ENCODE assay signal across 29 cellular contexts in genomic region chr3:181470349-181470748, GRCh38.
"Had no signal": no experiment of that assay in that cellular context is flagged by ENCODE, and none has a peak within 500 bp of the region (broad histone marks: within the 10 kb centered on the region; RNA-seq: fewer than 3 reads in every experiment).

No MANE protein-coding gene starts in this region.

- H3K36me3 Mint-ChIP-seq: stimulated activated effector memory CD8-positive, alpha-beta T cell treated with anti-CD3 and anti-CD28 coated beads, Interleukin-12 subunit alpha, Interleukin-12 subunit beta, amount 100 ng/mL, for 72 hours; stimulated activated memory B cell treated with anti-CD40 and anti-IgM and Interleukin-4, amounts not matched to agents 10 μg/mL and 1 μg/mL and 100 μg/mL, for 72 hours; stimulated activated naive B cell treated with anti-CD40 and anti-IgM and Interleukin-4, amounts not matched to agents 10 μg/mL and 1 μg/mL and 100 μg/mL, for 72 hours; type B pancreatic cell had no signal

- H3K27ac ChIP-seq: stomach, suprapubic skin, testis, thoracic aorta, thyroid gland, tibial artery, tibial nerve, transverse colon, upper lobe of left lung, upper lobe of right lung, uterus, vagina had no signal

- H3K27me3 ChIP-seq: stomach, suprapubic skin, testis, thyroid gland, tibial artery, tibial nerve, transverse colon, upper lobe of left lung, upper lobe of right lung, uterus, vagina had no signal

- DNase-seq: stimulated activated CD4-positive, alpha-beta T cell treated with anti-CD3 and anti-CD28 coated beads, Interleukin-2, amount 100 ng/mL, for 48 hours; stimulated activated CD4-positive, alpha-beta T cell treated with anti-CD3 and anti-CD28 coated beads, Interleukin-4, amount 100 ng/mL, for 1 hour; stimulated activated CD4-positive, alpha-beta T cell treated with anti-CD3 and anti-CD28 coated beads, Interleukin-4, amount 100 ng/mL, for 24 hours; stimulated activated CD4-positive, alpha-beta T cell treated with anti-CD3 and anti-CD28 coated beads, Interleukin-4, amount 100 ng/mL, for 4 hours; stimulated activated CD8-positive, alpha-beta memory T cell treated with anti-CD3 and anti-CD28 coated beads, Interleukin-4, amount 100 ng/mL, for 48 hours; stimulated activated naive B cell treated with anti-CD40 and anti-IgM and Interleukin-4, amounts not matched to agents 10 μg/mL and 1 μg/mL and 100 μg/mL, for 72 hours; stimulated activated naive CD4-positive, alpha-beta T cell; stimulated activated naive CD4-positive, alpha-beta T cell treated with Interleukin-2 at 50 U/mL for 16 hours; stimulated activated naive CD8-positive, alpha-beta T cell treated with anti-CD3 and anti-CD28 coated beads, Interleukin-15, amount 100 ng/mL, for 72 hours; stimulated activated naive CD8-positive, alpha-beta T cell treated with anti-CD3 and anti-CD28 coated beads, Interleukin-15, Interleukin-2, amounts not matched to agents 100 U/mL and 50 U/mL, for 24 hours; stomach; substantia nigra; testis; thyroid gland; tibial artery; transverse colon; trophoblast cell; upper lobe of left lung; upper lobe of right lung; uterus had no signal

- ATAC-seq: stimulated activated effector memory CD8-positive, alpha-beta T cell treated with anti-CD3 and anti-CD28 coated beads, Interleukin-12 subunit alpha, Interleukin-12 subunit beta, amount 100 ng/mL, for 72 hours; stimulated activated memory B cell treated with anti-CD40 and anti-IgM and Interleukin-4, amounts not matched to agents 10 μg/mL and 1 μg/mL and 100 μg/mL, for 72 hours; stimulated activated naive B cell treated with anti-CD40 and anti-IgM and Interleukin-4, amounts not matched to agents 10 μg/mL and 1 μg/mL and 100 μg/mL, for 72 hours; stimulated activated naive CD8-positive, alpha-beta T cell treated with anti-CD3 and anti-CD28 coated beads, Interleukin-15, amount 100 ng/mL, for 72 hours; stimulated activated naive CD8-positive, alpha-beta T cell treated with anti-CD3 and anti-CD28 coated beads, Interleukin-15, Interleukin-2, amounts not matched to agents 100 U/mL and 50 U/mL, for 24 hours; upper lobe of right lung had no signal

- H3K27ac Mint-ChIP-seq: stimulated activated effector memory CD8-positive, alpha-beta T cell treated with anti-CD3 and anti-CD28 coated beads, Interleukin-12 subunit alpha, Interleukin-12 subunit beta, amount 100 ng/mL, for 72 hours; stimulated activated memory B cell treated with anti-CD40 and anti-IgM and Interleukin-4, amounts not matched to agents 10 μg/mL and 1 μg/mL and 100 μg/mL, for 72 hours; stimulated activated naive B cell treated with anti-CD40 and anti-IgM and Interleukin-4, amounts not matched to agents 10 μg/mL and 1 μg/mL and 100 μg/mL, for 72 hours; stimulated activated naive CD8-positive, alpha-beta T cell treated with anti-CD3 and anti-CD28 coated beads, Interleukin-15, amount 100 ng/mL, for 72 hours; stimulated activated naive CD8-positive, alpha-beta T cell treated with anti-CD3 and anti-CD28 coated beads, Interleukin-15, Interleukin-2, amounts not matched to agents 100 ng/mL and 50 ng/mL, for 24 hours; type B pancreatic cell had no signal

- H3K4me3 Mint-ChIP-seq: stimulated activated effector memory CD8-positive, alpha-beta T cell treated with anti-CD3 and anti-CD28 coated beads, Interleukin-12 subunit alpha, Interleukin-12 subunit beta, amount 100 ng/mL, for 72 hours; stimulated activated memory B cell treated with anti-CD40 and anti-IgM and Interleukin-4, amounts not matched to agents 10 μg/mL and 1 μg/mL and 100 μg/mL, for 72 hours; stimulated activated naive B cell treated with anti-CD40 and anti-IgM and Interleukin-4, amounts not matched to agents 10 μg/mL and 1 μg/mL and 100 μg/mL, for 72 hours; stimulated activated naive CD8-positive, alpha-beta T cell treated with anti-CD3 and anti-CD28 coated beads, Interleukin-15, amount 100 ng/mL, for 72 hours; stimulated activated naive CD8-positive, alpha-beta T cell treated with anti-CD3 and anti-CD28 coated beads, Interleukin-15, Interleukin-2, amounts not matched to agents 100 ng/mL and 50 ng/mL, for 24 hours; type B pancreatic cell had no signal

- FAIRE-seq: urothelium cell line had no signal

- H3K4me1 Mint-ChIP-seq: stimulated activated effector memory CD8-positive, alpha-beta T cell treated with anti-CD3 and anti-CD28 coated beads, Interleukin-12 subunit alpha, Interleukin-12 subunit beta, amount 100 ng/mL, for 72 hours; stimulated activated memory B cell treated with anti-CD40 and anti-IgM and Interleukin-4, amounts not matched to agents 10 μg/mL and 1 μg/mL and 100 μg/mL, for 72 hours; stimulated activated naive B cell treated with anti-CD40 and anti-IgM and Interleukin-4, amounts not matched to agents 10 μg/mL and 1 μg/mL and 100 μg/mL, for 72 hours; stimulated activated naive CD8-positive, alpha-beta T cell treated with anti-CD3 and anti-CD28 coated beads, Interleukin-15, amount 100 ng/mL, for 72 hours had no signal

- H3K27me3 Mint-ChIP-seq: stimulated activated memory B cell treated with anti-CD40 and anti-IgM and Interleukin-4, amounts not matched to agents 10 μg/mL and 1 μg/mL and 100 μg/mL, for 72 hours; stimulated activated naive B cell treated with anti-CD40 and anti-IgM and Interleukin-4, amounts not matched to agents 10 μg/mL and 1 μg/mL and 100 μg/mL, for 72 hours; stimulated activated naive CD8-positive, alpha-beta T cell treated with anti-CD3 and anti-CD28 coated beads, Interleukin-15, amount 100 ng/mL, for 72 hours; stimulated activated naive CD8-positive, alpha-beta T cell treated with anti-CD3 and anti-CD28 coated beads, Interleukin-15, Interleukin-2, amounts not matched to agents 100 ng/mL and 50 ng/mL, for 24 hours; type B pancreatic cell had no signal

- H3K9me3 ChIP-seq: testis, thyroid gland, upper lobe of right lung, vagina had no signal

- H3K4me3 ChIP-seq: stomach, suprapubic skin, testis, thoracic aorta, thyroid gland, tibial artery, tibial nerve, transverse colon, upper lobe of left lung, upper lobe of right lung, uterus, vagina had no signal

- H3K4me1 ChIP-seq: stomach, suprapubic skin, testis, thyroid gland, tibial artery, tibial nerve, transverse colon, upper lobe of left lung, upper lobe of right lung, uterus, vagina had no signal

- H3K36me3 ChIP-seq: stomach, suprapubic skin, thoracic aorta, thyroid gland, tibial artery, tibial nerve, transverse colon, upper lobe of left lung, upper lobe of right lung, uterus, vagina had no signal
